Comparison of ENCODE assay signal across 1 cellular context in genomic region chr11:69944146-69944795, GRCh38.
TF ChIP-seq lines count a peak whose summit lies in the region.

No MANE protein-coding gene starts in this region.

TF ChIP-seq in IMR-90, 13 proteins besides CTCF, POLR2A, EP300 and RAD21:
- TF ChIP-seq ELK1 (IDR thresholded peaks at IDR 0.05; ENCODE audit: borderline replicate concordance, low read depth, low read length) (no peak), RFX5 (IDR thresholded peaks at IDR 0.05; ENCODE audit: low read depth, low read length) (no peak), MAZ (IDR thresholded peaks at IDR 0.05; ENCODE audit: borderline replicate concordance, low read depth, low read length) (no peak), MXI1 (IDR thresholded peaks at IDR 0.05; ENCODE audit: borderline replicate concordance, low read depth, low read length) (no peak), BHLHE40 (IDR thresholded peaks at IDR 0.05; ENCODE audit: low read depth, low read length) (no peak), RCOR1 (IDR thresholded peaks at IDR 0.05; ENCODE audit: insufficient replicate concordance, low read length) (no peak), SMC3 (IDR thresholded peaks at IDR 0.05; ENCODE audit: low read depth, low read length) (no peak), MAFK (IDR thresholded peaks at IDR 0.05; ENCODE audit: low read depth, low read length) (no peak), NFE2L2 (IDR thresholded peaks at IDR 0.05; ENCODE audit: low read depth, low read length) (no peak)
